ENCODE assay signal across 1 cellular context in genomic region chr13:49693191-49693733, GRCh38.
TF ChIP-seq lines count a peak whose summit lies in the region.

No MANE protein-coding gene starts in this region.

TF ChIP-seq in H1, 55 proteins besides CTCF, POLR2A, EP300 and RAD21 (continued from another document):
- no peak for TF ChIP-seq CHD7 (IDR thresholded peaks at IDR 0.05; ENCODE audit: insufficient replicate concordance, low read length)
